In the genomic region with DNA sequence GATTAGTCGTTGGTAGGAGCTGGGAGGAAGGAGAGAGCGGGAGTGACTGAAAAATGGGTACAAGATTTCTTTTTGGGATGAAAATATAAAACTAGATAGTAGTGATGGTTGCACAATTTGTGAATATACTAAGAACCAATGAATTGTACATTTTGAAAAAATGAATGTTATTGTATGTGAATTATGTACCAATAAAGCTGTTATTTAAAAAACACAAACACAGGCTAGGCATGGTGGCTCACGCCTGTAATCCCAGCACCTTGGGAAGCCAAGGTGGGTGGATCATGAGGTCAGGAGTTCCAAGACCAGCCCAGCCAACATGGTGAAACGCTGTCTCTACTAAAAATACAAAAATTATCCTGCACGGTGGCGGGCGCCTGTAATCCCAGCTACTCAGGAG, we compare ENCODE assay signal across 22 cellular contexts. TPM values are rescaled to one million over a fixed set of nuclear protein-coding genes. Genes with fewer than 3 reads are reported as not detected.
DNase-seq lines count a peak whose midpoint lies in the region; ATAC-seq, FAIRE-seq and TF ChIP-seq lines count a peak whose summit lies in the region.
"Had no signal": no experiment of that assay in that cellular context is flagged by ENCODE, and none has a peak within 500 bp of the region (broad histone marks: within the 10 kb centered on the region; RNA-seq: fewer than 3 reads in every experiment).

No MANE protein-coding gene starts in this region.

- no peaks in the 10 kb centered on the region for H3K79me2 ChIP-seq in K562 (ENCODE audit: control insufficient read depth, insufficient read depth, low read length)

- H3K4me2 ChIP-seq in K562 (ENCODE audit: insufficient read depth, low read length) = no peak overlapping the region
- H3K4me2 ChIP-seq: A549; BLaER1 treated with 17β-estradiol and CSF1 and Interleukin-3, amounts not matched to agents 10 nM and 100 nM had no signal

- H2AFZ ChIP-seq in K562 (ENCODE audit: low read depth, low read length) = no peak overlapping the region

- H3K4me1 ChIP-seq in left ventricle myocardium inferior (peaks cover 61% of the 10 kb centered on the region), K562 (replicated peaks in 1 of 2; ENCODE audit: control insufficient read depth in 2 of 2, insufficient read depth in 2 of 2, low read length in 2 of 2) (no peaks in the 10 kb centered on the region)
- H3K4me1 ChIP-seq: A549, Caco-2 had no signal

- no peak for TF ChIP-seq RAD21 in K562 (CRISPR knock-in tag; conservative IDR thresholded peaks at IDR 0.05 in 1 of 2, IDR thresholded peaks at IDR 0.05 in 1 of 2)

- no peaks in the 10 kb centered on the region for H4K20me1 ChIP-seq in K562 (replicated peaks; ENCODE audit: control insufficient read depth, insufficient read depth, low read length)

- no peak for FAIRE-seq in K562 (lab: Jason Lieb, UNC)
- FAIRE-seq: A549, D721Med, G401.6, GM12891, GM19239 had no signal

- ATAC-seq in Right ventricle myocardium superior (ENCODE audit: poor library complexity) (no peak), K562 (no peak)
- ATAC-seq: A549; CD8-positive, alpha-beta T cell had no signal

- BruUV-seq in K562 (replicated peaks; lab: Mats Ljungman, UMichigan) = no TSS peak

- no peak overlapping the region for H3K9ac ChIP-seq in K562 (ENCODE audit: insufficient read depth in 1 of 2, low read depth in 2 of 2, low read length in 2 of 2)
- H3K9ac ChIP-seq: BLaER1 treated with 17β-estradiol and CSF1 and Interleukin-3, amounts not matched to agents 10 nM and 100 nM had no signal

- DNase-seq in activated naive CD4-positive, alpha-beta T cell treated with anti-CD3 and anti-CD28 coated beads, Interleukin-2, amount 50 U/mL, for 16 hours = no peak
- DNase-seq in left ventricle myocardium inferior (no peak), Right ventricle myocardium superior (no peak), K562 (ENCODE audit: extremely low read depth in 1 of 4, low spot score in 3 of 4) (no peak), NCI-H82 treated with DMSO at 0.1 percent for 48 hours (lab: John Stamatoyannopoulos, UW; ENCODE audit: unreplicated experiment) (no peak)
- DNase-seq: AML-193; Caco-2; Calu3; CD4-positive, alpha-beta T cell; CD8-positive, alpha-beta T cell; DMS79 treated with DMSO at 0.1 percent for 48 hours; GF-D8 had no signal

- no peak overlapping the region for H3K4me3 Mint-ChIP-seq in activated naive CD4-positive, alpha-beta T cell treated with anti-CD3 and anti-CD28 coated beads, Interleukin-2, amount 50 U/mL, for 24 hours
- H3K4me3 Mint-ChIP-seq: B cell; CD4-positive, alpha-beta T cell; CD8-positive, alpha-beta T cell had no signal

- intact Hi-C loops in left ventricle myocardium inferior (cut with micrococcal nuclease) (no loop called here), Right ventricle myocardium superior (cut with DNase I) (no loop called here), K562 (cut with micrococcal nuclease) (no loop called here)

- H3K27me3 ChIP-seq in left ventricle myocardium inferior (ENCODE audit: low read depth) = no peaks in the 10 kb centered on the region
- peaks cover 0 to 5% of the 10 kb centered on the region in 2 experiments; a peak in 2 of 5 replicates for H3K27me3 ChIP-seq in K562 (ENCODE audit: control insufficient read depth in 2 of 2, insufficient read depth in 2 of 2, low read length in 2 of 2)
- H3K27me3 ChIP-seq: BLaER1 treated with 17β-estradiol and CSF1 and Interleukin-3, amounts not matched to agents 10 nM and 100 nM had no signal

- POLR2A ChIA-PET in K562 (lab: Yijun Ruan, JAX) = interaction anchor here (2.2 kb wide), 1 partner anchor 9 kb away, joined by 6 read pairs; no protein-coding TSS in a partner anchor

- TF ChIP-seq CTCF in left ventricle myocardium inferior (IDR thresholded peaks at IDR 0.05; ENCODE audit: borderline replicate concordance) (no peak), K562 (IDR thresholded peaks at IDR 0.05 in 2 of 3, conservative IDR thresholded peaks at IDR 0.05 in 1 of 3; ENCODE audit: insufficient read depth in 2 of 3, low read depth in 1 of 3, low read length in 3 of 3) (no peak)

- peaks cover 34% of the 10 kb centered on the region for H3K4me1 Mint-ChIP-seq in activated naive CD4-positive, alpha-beta T cell treated with anti-CD3 and anti-CD28 coated beads, Interleukin-2, amount 50 U/mL, for 24 hours

- H3K27ac ChIP-seq in left ventricle myocardium inferior (replicated peaks) = peak overlapping the region; percentile 83
- H3K27ac ChIP-seq in K562 (ENCODE audit: extremely low read depth, low read depth, low read length) = no peak overlapping the region
- H3K27ac ChIP-seq: 22Rv1; A549; BLaER1 treated with 17β-estradiol and CSF1 and Interleukin-3, amounts not matched to agents 10 nM and 100 nM; C4-2B had no signal

- CTCF ChIA-PET in K562 (lab: Yijun Ruan, JAX; ENCODE audit: low intra/inter-chr PET ratio) = interaction anchor here (0.6 kb wide), 1 partner anchor 41 kb away, joined by 3 read pairs; no protein-coding TSS in a partner anchor

- no peak for TF ChIP-seq EP300 in K562 (IDR thresholded peaks at IDR 0.05; ENCODE audit: low read length)

- peaks cover 2% of the 10 kb centered on the region for H3K36me3 Mint-ChIP-seq in activated naive CD4-positive, alpha-beta T cell treated with anti-CD3 and anti-CD28 coated beads, Interleukin-2, amount 50 U/mL, for 24 hours
- H3K36me3 Mint-ChIP-seq: CD8-positive, alpha-beta T cell had no signal

- H3K27ac Mint-ChIP-seq in activated naive CD4-positive, alpha-beta T cell treated with anti-CD3 and anti-CD28 coated beads, Interleukin-2, amount 50 U/mL, for 24 hours = peak overlapping the region; percentile 51
- H3K27ac Mint-ChIP-seq: B cell; CD4-positive, alpha-beta T cell; CD8-positive, alpha-beta T cell had no signal

- no peak overlapping the region for H3K4me3 ChIP-seq in left ventricle myocardium inferior
- no peak overlapping the region for H3K4me3 ChIP-seq in K562
- H3K4me3 ChIP-seq: A549; BLaER1 treated with 17β-estradiol and CSF1 and Interleukin-3, amounts not matched to agents 10 nM and 100 nM had no signal

- in situ Hi-C loops in K562 (cut with MboI) = no loop called here

- no peaks in the 10 kb centered on the region for H3K36me3 ChIP-seq in left ventricle myocardium inferior
- H3K36me3 ChIP-seq in K562 (ENCODE audit: control insufficient read depth, insufficient read depth, low read length) = no peaks in the 10 kb centered on the region
- H3K36me3 ChIP-seq: BLaER1 treated with 17β-estradiol and CSF1 and Interleukin-3, amounts not matched to agents 10 nM and 100 nM had no signal

- H3K9me3 ChIP-seq in left ventricle myocardium inferior (replicated peaks) = no peaks in the 10 kb centered on the region
- no peaks in the 10 kb centered on the region for H3K9me3 ChIP-seq in K562 (replicated peaks; ENCODE audit: control insufficient read depth, insufficient read depth, low read depth, low read length)
- H3K9me3 ChIP-seq: A549; BLaER1 treated with 17β-estradiol and CSF1 and Interleukin-3, amounts not matched to agents 10 nM and 100 nM; Caco-2 had no signal

- WGBS in K562 (ENCODE audit: insufficient coverage, low coverage, missing lambda C conversion rate) = 9% methylated on average over 5 of the region's 7 CpGs

- no peaks in the 10 kb centered on the region for H3K27me3 Mint-ChIP-seq in activated naive CD4-positive, alpha-beta T cell treated with anti-CD3 and anti-CD28 coated beads, Interleukin-2, amount 50 U/mL, for 24 hours
- H3K27me3 Mint-ChIP-seq: B cell; CD4-positive, alpha-beta T cell had no signal

- TF ChIP-seq POLR2A in K562 (conservative IDR thresholded peaks at IDR 0.05) = no peak

- no peaks in the 10 kb centered on the region for H3K9me3 Mint-ChIP-seq in activated naive CD4-positive, alpha-beta T cell treated with anti-CD3 and anti-CD28 coated beads, Interleukin-2, amount 50 U/mL, for 24 hours
- H3K9me3 Mint-ChIP-seq: CD4-positive, alpha-beta T cell; CD8-positive, alpha-beta T cell had no signal

- no peaks in the 10 kb centered on the region for H3K9me1 ChIP-seq in K562 (ENCODE audit: control insufficient read depth, insufficient read depth, low read length)

TF ChIP-seq in K562, 482 proteins besides CTCF, POLR2A, EP300 and RAD21 (continues in another document):
- TF ChIP-seq ZBTB8A (IDR thresholded peaks at IDR 0.05; ENCODE audit: partially characterized antibody) = no peak

RNA-seq across cellular contexts. Expression of gene PPP1R13B, which starts 32.1 kb away (rescaled TPM):
- total RNA-seq in left ventricle myocardium inferior (104 TPM), Right ventricle myocardium superior (107 TPM), K562 (2014; rRNA removed) (0.14 and 0.61 TPM in 2 replicates), K562 (2014; rRNA removed; fragmentation: Illumina TruSeq; extraction: Trizol) (0.16 and 0.22 TPM in 2 replicates), K562 (2015; rRNA removed; fragmentation: Illumina TruSeq; extraction: Trizol) (0.11 and 0.30 TPM in 2 replicates), K562 (2021) (1.1 and 1.7 TPM in 2 replicates)
- 2.6 and 4.6 TPM in 2 replicates for total RNA-seq in K562 (2011; cell fraction: chromatin; rRNA removed; ENCODE audit: low replicate concordance)
- total RNA-seq in K562 (2011; cell fraction: nucleolus; rRNA removed) = 1.0 and 1.2 TPM in 2 replicates
- total RNA-seq in K562 (2011; cell fraction: nucleoplasm; rRNA removed) = 2.3 and 3.7 TPM in 2 replicates
- polyA plus RNA-seq in K562 (2011; rRNA removed) (0.18 and 0.26 TPM in 2 replicates), K562 (2014; fragmentation: Illumina TruSeq; extraction: Trizol) (0.15 and 0.46 TPM in 2 replicates), K562 (2014; fragmentation: Nextera tagmentation; extraction: Ambion mirVana) (under 1 TPM; 0.03 TPM), K562 (2014; rRNA removed) (0.08 and 0.48 TPM in 2 replicates)
- 0.25 and 0.28 TPM in 2 replicates for polyA plus RNA-seq in K562 (2011; cell fraction: cytosol; rRNA removed)
- polyA plus RNA-seq in K562 (2011; cell fraction: nucleus; rRNA removed) = 0.37 and 0.85 TPM in 2 replicates
- 0.35 and 0.57 TPM in 2 replicates for polyA plus RNA-seq in K562 (2012)
- polyA minus RNA-seq in K562 (2011; rRNA and poly(A)+ RNA removed) = 0.90 and 1.1 TPM in 2 replicates
- polyA minus RNA-seq in K562 (2011; cell fraction: cytosol; rRNA and poly(A)+ RNA removed) = not detected in 2 replicates
- 0.22 and 0.67 TPM in 2 replicates for polyA minus RNA-seq in K562 (2011; cell fraction: nucleus; rRNA and poly(A)+ RNA removed)

Comparison
In these comparisons a context has a peak if more than half of its experiments do, and no peak if none do; other contexts are left out.
1. RNA of gene PPP1R13B, which starts 32.1 kb away (total RNA-seq): 107 TPM in Right ventricle myocardium superior (single experiment) and 104 TPM in left ventricle myocardium inferior (single experiment); 0.11 to 4.6 TPM in K562; every median in the first group is over 10 times any median in the second.